In the genomic region with DNA sequence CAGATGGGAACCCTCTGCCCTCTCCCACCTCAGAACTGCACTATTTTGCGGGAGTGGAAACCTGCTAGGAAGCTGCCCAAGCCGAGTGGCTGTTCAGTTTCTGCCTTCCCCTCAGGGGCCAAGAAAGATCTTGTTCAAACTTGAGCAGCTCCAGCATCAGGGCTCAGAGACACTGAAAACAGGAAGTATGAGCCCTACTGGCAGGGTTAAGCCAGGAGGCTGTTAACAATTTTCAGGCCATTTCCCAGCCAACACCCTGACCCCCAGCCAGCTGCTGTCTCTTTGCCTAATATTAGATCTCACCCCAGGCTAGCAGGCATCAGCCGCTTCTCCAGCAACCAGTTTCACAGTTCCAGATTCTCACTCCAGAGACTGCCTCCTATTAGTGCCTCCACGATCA, we compare ENCODE assay signal across 9 cellular contexts. TPM values are rescaled to one million over a fixed set of nuclear protein-coding genes. Genes with fewer than 3 reads are reported as not detected.
DNase-seq lines count a peak whose midpoint lies in the region; ATAC-seq and TF ChIP-seq lines count a peak whose summit lies in the region.
"Had no signal": no experiment of that assay in that cellular context is flagged by ENCODE, and none has a peak within 500 bp of the region (broad histone marks: within the 10 kb centered on the region; RNA-seq: fewer than 3 reads in every experiment).

No MANE protein-coding gene starts in this region.

- H3K36me3 ChIP-seq in GM23338 (ENCODE audit: insufficient read depth) = no peaks in the 10 kb centered on the region
- peaks cover 27% of the 10 kb centered on the region for H3K36me3 ChIP-seq in SJCRH30
- peaks cover 7% of the 10 kb centered on the region for H3K36me3 ChIP-seq in left ventricle myocardium inferior
- no peaks in the 10 kb centered on the region for H3K36me3 ChIP-seq in thymus (ENCODE audit: control insufficient read depth, insufficient read depth)
- H3K36me3 ChIP-seq: SJSA1 had no signal

- no peak overlapping the region for H3K4me3 Mint-ChIP-seq in GM23338
- H3K4me3 Mint-ChIP-seq in activated T-helper 1 cell treated with anti-CD3 and anti-CD28 coated beads, Interleukin-12 subunit alpha, Interleukin-12 subunit beta, Interleukin-2, Interleukin-4 antibody, amounts not matched to agents 30 ng/mL and 10 ng/mL and 1 ng/mL, durations not matched to agents 14 hours and 24 hours and 36 hours = no peak overlapping the region

- no peak for TF ChIP-seq CTCF in GM23338 (conservative IDR thresholded peaks at IDR 0.05; ENCODE audit: low read depth in 2 of 2)
- TF ChIP-seq CTCF in left ventricle myocardium inferior (IDR thresholded peaks at IDR 0.05; ENCODE audit: borderline replicate concordance) = no peak

- no peak overlapping the region for H3K4me2 ChIP-seq in GM23338

- no peaks in the 10 kb centered on the region for H3K79me2 ChIP-seq in GM23338 (replicated peaks; ENCODE audit: insufficient read depth)

- ATAC-seq in GM23338 = peak; percentile 44
- ATAC-seq in HG03039 (IDR thresholded peaks at IDR 0.05; ENCODE audit: unreplicated experiment) = no peak

- peak overlapping the region; percentile 15; the same call in 1 of the 2 replicates for H2AFZ ChIP-seq in GM23338

- peaks cover 11% of the 10 kb centered on the region for H3K9me3 ChIP-seq in SJCRH30 (replicated peaks)
- peaks cover 11% of the 10 kb centered on the region for H3K9me3 ChIP-seq in left ventricle myocardium inferior (replicated peaks)
- no peaks in the 10 kb centered on the region for H3K9me3 ChIP-seq in thymus (ENCODE audit: control insufficient read depth)

- peak overlapping the region; percentile 84 for H3K27ac Mint-ChIP-seq in GM23338
- H3K27ac Mint-ChIP-seq in activated T-helper 1 cell treated with anti-CD3 and anti-CD28 coated beads, Interleukin-12 subunit alpha, Interleukin-12 subunit beta, Interleukin-2, Interleukin-4 antibody, amounts not matched to agents 30 ng/mL and 10 ng/mL and 1 ng/mL, durations not matched to agents 14 hours and 24 hours and 36 hours = no peak overlapping the region

- H4K20me1 ChIP-seq in GM23338 (replicated peaks; ENCODE audit: insufficient read depth) = no peaks in the 10 kb centered on the region

- no peaks in the 10 kb centered on the region for H3K9me3 Mint-ChIP-seq in GM23338
- peaks cover 7% of the 10 kb centered on the region for H3K9me3 Mint-ChIP-seq in activated T-helper 1 cell treated with anti-CD3 and anti-CD28 coated beads, Interleukin-12 subunit alpha, Interleukin-12 subunit beta, Interleukin-2, Interleukin-4 antibody, amounts not matched to agents 30 ng/mL and 10 ng/mL and 1 ng/mL, durations not matched to agents 14 hours and 24 hours and 36 hours

- H3K4me1 Mint-ChIP-seq in GM23338 = peaks cover 19% of the 10 kb centered on the region
- peaks cover 27% of the 10 kb centered on the region for H3K4me1 Mint-ChIP-seq in activated T-helper 1 cell treated with anti-CD3 and anti-CD28 coated beads, Interleukin-12 subunit alpha, Interleukin-12 subunit beta, Interleukin-2, Interleukin-4 antibody, amounts not matched to agents 30 ng/mL and 10 ng/mL and 1 ng/mL, durations not matched to agents 14 hours and 24 hours and 36 hours (ENCODE audit: low read depth)

- H3K4me3 ChIP-seq in GM23338 (no peak overlapping the region), SJCRH30 (no peak overlapping the region), left ventricle myocardium inferior (no peak overlapping the region), thymus (ENCODE audit: low read length) (no peak overlapping the region)
- H3K4me3 ChIP-seq: SJSA1 had no signal

- H3F3A ChIP-seq in GM23338 (replicated peaks; ENCODE audit: low read depth) = peaks cover 6% of the 10 kb centered on the region; the same call in 1 of the 2 replicates

- H3K4me1 ChIP-seq in GM23338 (ENCODE audit: insufficient read depth) (peaks cover 15% of the 10 kb centered on the region), SJCRH30 (peaks cover 13% of the 10 kb centered on the region), left ventricle myocardium inferior (peaks cover 32% of the 10 kb centered on the region), thymus (ENCODE audit: control insufficient read depth, insufficient read depth, low read length) (peaks cover 3% of the 10 kb centered on the region)

- peaks cover 9% of the 10 kb centered on the region for H3K27me3 Mint-ChIP-seq in GM23338 (ENCODE audit: insufficient read depth, low read depth, poor library complexity)
- H3K27me3 Mint-ChIP-seq in activated T-helper 1 cell treated with anti-CD3 and anti-CD28 coated beads, Interleukin-12 subunit alpha, Interleukin-12 subunit beta, Interleukin-2, Interleukin-4 antibody, amounts not matched to agents 30 ng/mL and 10 ng/mL and 1 ng/mL, durations not matched to agents 14 hours and 24 hours and 36 hours (ENCODE audit: insufficient read depth) = peaks cover 33% of the 10 kb centered on the region

- H3K9me2 ChIP-seq in GM23338 (ENCODE audit: insufficient read depth) = no peaks in the 10 kb centered on the region

- DNase-seq in GM23338 (ENCODE audit: low spot score) (peak; percentile 30), SJCRH30 (peak; percentile 74 to 87), left ventricle myocardium inferior (peak; percentile 55), NCI-H2171 treated with DMSO at 0.1 percent for 48 hours (lab: John Stamatoyannopoulos, UW) (no peak), GM19240 (ENCODE audit: insufficient read length, low spot score) (no peak)
- DNase-seq in activated T-helper 1 cell treated with anti-CD3 and anti-CD28 coated beads, Interleukin-12 subunit alpha, Interleukin-12 subunit beta, Interleukin-2, Interleukin-4 antibody, amounts not matched to agents 30 ng/mL and 10 ng/mL and 1 ng/mL, durations not matched to agents 14 hours and 24 hours and 36 hours (ENCODE audit: low spot score) = no peak

- intact Hi-C loops in left ventricle myocardium inferior (cut with micrococcal nuclease) = no loop called here
- intact Hi-C loops in activated T-helper 1 cell treated with anti-CD3 and anti-CD28 coated beads, Interleukin-12 subunit alpha, Interleukin-12 subunit beta, Interleukin-2, Interleukin-4 antibody, amounts not matched to agents 30 ng/mL and 10 ng/mL and 1 ng/mL, durations not matched to agents 14 hours and 24 hours and 36 hours (cut with micrococcal nuclease) = loop anchor here (5.0 kb wide), 1 partner anchor 37 kb away; no protein-coding TSS in a partner anchor

- peaks cover 9% of the 10 kb centered on the region for H3K36me3 Mint-ChIP-seq in GM23338 (ENCODE audit: low read depth)
- peaks cover 17% of the 10 kb centered on the region for H3K36me3 Mint-ChIP-seq in activated T-helper 1 cell treated with anti-CD3 and anti-CD28 coated beads, Interleukin-12 subunit alpha, Interleukin-12 subunit beta, Interleukin-2, Interleukin-4 antibody, amounts not matched to agents 30 ng/mL and 10 ng/mL and 1 ng/mL, durations not matched to agents 14 hours and 24 hours and 36 hours (ENCODE audit: low read depth)

- no peak overlapping the region for H3K27ac ChIP-seq in GM23338 (ENCODE audit: low read depth)
- peak overlapping the region; percentile 10; the same call in 1 of the 2 replicates for H3K27ac ChIP-seq in SJCRH30
- H3K27ac ChIP-seq in left ventricle myocardium inferior (replicated peaks) = peak overlapping the region; percentile 69
- peak overlapping the region; percentile 64 for H3K27ac ChIP-seq in thymus (ENCODE audit: low read depth)
- H3K27ac ChIP-seq: SJSA1 had no signal

- H3K27me3 ChIP-seq in GM23338 (ENCODE audit: insufficient read depth) (no peaks in the 10 kb centered on the region), SJCRH30 (no peaks in the 10 kb centered on the region), left ventricle myocardium inferior (ENCODE audit: low read depth) (no peaks in the 10 kb centered on the region), thymus (ENCODE audit: control insufficient read depth, insufficient read depth) (peaks cover 11% of the 10 kb centered on the region)
- H3K27me3 ChIP-seq: SJSA1 had no signal

- WGBS in thymus = 33% methylated on average over 4 of the region's 4 CpGs

RNA-seq across cellular contexts. Expression of a gene that starts 9.2 kb away (rescaled TPM):
- 13.3 and 14.5 TPM in 2 replicates for total RNA-seq in GM23338 (2014; rRNA removed; shearing (Covaris generic))
- polyA plus RNA-seq in GM23338 (2016; fragmentation: Nextera tagmentation; extraction: Ambion mirVana) (17.5 and 18.0 TPM in 2 replicates), thymus (20.3 TPM)
- total RNA-seq in SJCRH30 (2014; rRNA removed; shearing (Covaris generic)) = 58.5 and 64.8 TPM in 2 replicates
- 4.9 TPM for total RNA-seq in left ventricle myocardium inferior
- 0.37 and 0.60 TPM in 2 replicates for total RNA-seq in activated T-helper 1 cell treated with anti-CD3 and anti-CD28 coated beads, Interleukin-12 subunit alpha, Interleukin-12 subunit beta, Interleukin-2, Interleukin-4 antibody, amounts not matched to agents 30 ng/mL and 10 ng/mL and 1 ng/mL, durations not matched to agents 14 hours and 24 hours and 36 hours

RNA-seq across cellular contexts. Expression of a gene that starts 45.7 kb away (rescaled TPM):
- 32.8 and 34.1 TPM in 2 replicates for total RNA-seq in GM23338 (2014; rRNA removed; shearing (Covaris generic))
- polyA plus RNA-seq in GM23338 (2016; fragmentation: Nextera tagmentation; extraction: Ambion mirVana) (30.1 and 30.6 TPM in 2 replicates), thymus (17.2 TPM)
- total RNA-seq in SJCRH30 (2014; rRNA removed; shearing (Covaris generic)) = 25.2 and 30.2 TPM in 2 replicates
- total RNA-seq in left ventricle myocardium inferior = 12.5 TPM
- total RNA-seq in activated T-helper 1 cell treated with anti-CD3 and anti-CD28 coated beads, Interleukin-12 subunit alpha, Interleukin-12 subunit beta, Interleukin-2, Interleukin-4 antibody, amounts not matched to agents 30 ng/mL and 10 ng/mL and 1 ng/mL, durations not matched to agents 14 hours and 24 hours and 36 hours = 15.9 and 18.7 TPM in 2 replicates

Comparison
In these comparisons a context has a peak if more than half of its experiments do, and no peak if none do; other contexts are left out.
1. DNase-seq: peak in GM23338 (single experiment), SJCRH30 (2 of 2) and left ventricle myocardium inferior (single experiment); none in NCI-H2171 treated with DMSO at 0.1 percent for 48 hours (single experiment), activated T-helper 1 cell treated with anti-CD3 and anti-CD28 coated beads, Interleukin-12 subunit alpha, Interleukin-12 subunit beta, Interleukin-2, Interleukin-4 antibody, amounts not matched to agents 30 ng/mL and 10 ng/mL and 1 ng/mL, durations not matched to agents 14 hours and 24 hours and 36 hours (single experiment) and GM19240 (single experiment).